22 cellular contexts compared by ENCODE assay signal in genomic region chr10:71820966-71821365, GRCh38.
"Had no signal": no experiment of that assay in that cellular context is flagged by ENCODE, and none has a peak within 500 bp of the region (broad histone marks: within the 10 kb centered on the region; RNA-seq: fewer than 3 reads in every experiment).

No MANE protein-coding gene starts in this region.

- H3K27me3 ChIP-seq: gastrocnemius medialis, uterus had no signal

- ATAC-seq: activated CD4-positive, CD25-positive, alpha-beta regulatory T cell treated with anti-CD3 and anti-CD28 coated beads, Interleukin-2, amount 50 U/mL, for 24 hours; activated CD8-positive, alpha-beta memory T cell treated with anti-CD3 and anti-CD28 coated beads, Interleukin-2, amount 10 ng/mL, durations not matched to agents 7 days and 5 days; gastrocnemius medialis; natural killer cell; right cardiac atrium had no signal

- H3K4me1 ChIP-seq: uterus had no signal

- H3K27ac Mint-ChIP-seq: activated CD8-positive, alpha-beta memory T cell treated with anti-CD3 and anti-CD28 coated beads, Interleukin-2, amount 10 ng/mL, durations not matched to agents 7 days and 5 days; activated naive CD4-positive, alpha-beta T cell treated with anti-CD3 and anti-CD28 coated beads, Interleukin-2, amount 50 U/mL, for 24 hours; type B pancreatic cell had no signal

- H3K4me3 Mint-ChIP-seq: activated CD8-positive, alpha-beta memory T cell treated with anti-CD3 and anti-CD28 coated beads, Interleukin-2, amount 10 ng/mL, durations not matched to agents 7 days and 5 days; activated naive CD4-positive, alpha-beta T cell treated with anti-CD3 and anti-CD28 coated beads, Interleukin-2, amount 50 U/mL, for 24 hours; natural killer cell; type B pancreatic cell had no signal

- H3K27me3 Mint-ChIP-seq: activated CD8-positive, alpha-beta memory T cell treated with anti-CD3 and anti-CD28 coated beads, Interleukin-2, amount 10 ng/mL, durations not matched to agents 7 days and 5 days; activated naive CD4-positive, alpha-beta T cell treated with anti-CD3 and anti-CD28 coated beads, Interleukin-2, amount 50 U/mL, for 24 hours; type B pancreatic cell had no signal

- H3K9me3 ChIP-seq: gastrocnemius medialis, left ventricle myocardium inferior, uterus had no signal

- DNase-seq: activated CD4-positive, alpha-beta T cell treated with anti-CD3 and anti-CD28 coated beads for 48 hours; activated CD4-positive, alpha-beta T cell treated with anti-CD3 and anti-CD28 coated beads, Interleukin-2, amount 50 U/mL, for 48 hours; activated CD8-positive, alpha-beta memory T cell treated with anti-CD3 and anti-CD28 coated beads, Interleukin-2, amount 10 ng/mL, durations not matched to agents 7 days and 5 days; activated gamma-delta T cell treated with Interleukin-2 at 50 U/mL for 16 hours; effector CD8-positive, alpha-beta T cell; gastrocnemius medialis; glutamatergic neuron; left ventricle myocardium inferior; mesendoderm; natural killer cell; right cardiac atrium; stimulated activated CD4-positive, alpha-beta T cell treated with anti-CD3 and anti-CD28 coated beads, Interleukin-2, amount 100 ng/mL, for 48 hours; stimulated activated naive CD4-positive, alpha-beta T cell treated with Interleukin-2 at 50 U/mL for 16 hours; T-helper 1 cell; T1000; uterus; WERI-Rb-1 had no signal

- H3K4me1 Mint-ChIP-seq: activated naive CD4-positive, alpha-beta T cell treated with anti-CD3 and anti-CD28 coated beads, Interleukin-2, amount 50 U/mL, for 24 hours had no signal

- H3K9me3 Mint-ChIP-seq: activated naive CD4-positive, alpha-beta T cell treated with anti-CD3 and anti-CD28 coated beads, Interleukin-2, amount 50 U/mL, for 24 hours; natural killer cell; type B pancreatic cell had no signal

- H3K4me3 ChIP-seq: gastrocnemius medialis, left ventricle myocardium inferior, lung, uterus had no signal

- H3K27ac ChIP-seq: epithelial cell of prostate, left ventricle myocardium inferior, uterus, WERI-Rb-1 had no signal

- H3K36me3 ChIP-seq: uterus had no signal
